16 cellular contexts compared by ENCODE assay signal in genomic region chr16:65497571-65497970, GRCh38.
"Had no signal": no experiment of that assay in that cellular context is flagged by ENCODE, and none has a peak within 500 bp of the region (broad histone marks: within the 10 kb centered on the region; RNA-seq: fewer than 3 reads in every experiment).

No MANE protein-coding gene starts in this region.

- H3K36me3 ChIP-seq: left ventricle myocardium inferior, right lobe of liver, upper lobe of right lung, WERI-Rb-1 had no signal

- H3K27me3 Mint-ChIP-seq: activated CD4-positive, alpha-beta memory T cell treated with anti-CD3 and anti-CD28 coated beads for 36 hours; activated CD8-positive, alpha-beta memory T cell treated with anti-CD3 and anti-CD28 coated beads, Interleukin-2, amount 10 ng/mL, durations not matched to agents 7 days and 5 days; activated naive CD8-positive, alpha-beta T cell; stimulated activated naive CD8-positive, alpha-beta T cell treated with anti-CD3 and anti-CD28 coated beads, Interleukin-15, Interleukin-2, amounts not matched to agents 100 ng/mL and 50 ng/mL, for 24 hours; T-helper 17 cell had no signal

- H3K36me3 Mint-ChIP-seq: activated CD4-positive, alpha-beta memory T cell treated with anti-CD3 and anti-CD28 coated beads for 36 hours; activated CD8-positive, alpha-beta memory T cell treated with anti-CD3 and anti-CD28 coated beads, Interleukin-2, amount 10 ng/mL, durations not matched to agents 7 days and 5 days; activated naive CD8-positive, alpha-beta T cell; natural killer cell had no signal

- H3K4me3 Mint-ChIP-seq: activated CD4-positive, alpha-beta memory T cell treated with anti-CD3 and anti-CD28 coated beads for 36 hours; activated CD8-positive, alpha-beta memory T cell treated with anti-CD3 and anti-CD28 coated beads, Interleukin-2, amount 10 ng/mL, durations not matched to agents 7 days and 5 days; activated naive CD8-positive, alpha-beta T cell; activated T-cell treated with anti-CD3 and anti-CD28 coated beads, Interleukin-2, amount 50 U/mL, for 4 hours; natural killer cell; stimulated activated naive CD8-positive, alpha-beta T cell treated with anti-CD3 and anti-CD28 coated beads, Interleukin-15, Interleukin-2, amounts not matched to agents 100 ng/mL and 50 ng/mL, for 24 hours; T-helper 17 cell had no signal

- H3K4me3 ChIP-seq: left ventricle myocardium inferior, right lobe of liver, smooth muscle cell, testis, upper lobe of right lung had no signal

- DNase-seq: activated CD4-positive, alpha-beta memory T cell treated with anti-CD3 and anti-CD28 coated beads for 36 hours; activated CD8-positive, alpha-beta memory T cell treated with anti-CD3 and anti-CD28 coated beads, Interleukin-2, amount 10 ng/mL, durations not matched to agents 7 days and 5 days; activated gamma-delta T cell; activated T-cell treated with anti-CD3 and anti-CD28 coated beads, Interleukin-2, amount 50 U/mL, for 4 hours; amniotic stem cell; left ventricle myocardium inferior; mesenchymal stem cell; natural killer cell; right lobe of liver; T-helper 17 cell; testis; upper lobe of right lung; WERI-Rb-1 had no signal

- H3K27ac ChIP-seq: left ventricle myocardium inferior, right lobe of liver, testis, upper lobe of right lung, WERI-Rb-1 had no signal

- H3K27ac Mint-ChIP-seq: activated CD4-positive, alpha-beta memory T cell treated with anti-CD3 and anti-CD28 coated beads for 36 hours; activated CD8-positive, alpha-beta memory T cell treated with anti-CD3 and anti-CD28 coated beads, Interleukin-2, amount 10 ng/mL, durations not matched to agents 7 days and 5 days; activated naive CD8-positive, alpha-beta T cell; natural killer cell; stimulated activated naive CD8-positive, alpha-beta T cell treated with anti-CD3 and anti-CD28 coated beads, Interleukin-15, Interleukin-2, amounts not matched to agents 100 ng/mL and 50 ng/mL, for 24 hours; T-helper 17 cell had no signal

- H3K27me3 ChIP-seq: right lobe of liver, testis, upper lobe of right lung had no signal

- ATAC-seq: activated CD8-positive, alpha-beta memory T cell treated with anti-CD3 and anti-CD28 coated beads, Interleukin-2, amount 10 ng/mL, durations not matched to agents 7 days and 5 days; activated T-cell treated with anti-CD3 and anti-CD28 coated beads, Interleukin-2, amount 50 U/mL, for 4 hours; natural killer cell; right lobe of liver; T-helper 17 cell; upper lobe of right lung had no signal

- H3K4me1 Mint-ChIP-seq: activated CD8-positive, alpha-beta memory T cell treated with anti-CD3 and anti-CD28 coated beads, Interleukin-2, amount 10 ng/mL, durations not matched to agents 7 days and 5 days; natural killer cell; T-helper 17 cell had no signal
